In genomic region chr2:15560404-15560987, GRCh38 we compare ENCODE assay signal across 8 cellular contexts. TPM values are rescaled to one million over a fixed set of nuclear protein-coding genes. Genes with fewer than 3 reads are reported as not detected.
DNase-seq lines count a peak whose midpoint lies in the region; FAIRE-seq and TF ChIP-seq lines count a peak whose summit lies in the region.

No MANE protein-coding gene starts in this region.

- TF ChIP-seq POLR2A in H54 (IDR thresholded peaks at IDR 0.05; ENCODE audit: low read depth, low read length) = no peak
- TF ChIP-seq POLR2A in erythroblast (IDR thresholded peaks at IDR 0.05; ENCODE audit: low read length) = no peak

- H2AFZ ChIP-seq in KMS-11 (ENCODE audit: low read depth) = peak overlapping the region; percentile 98

- FAIRE-seq in H54 (lab: Jason Lieb, UNC) = peak; percentile 36

- peak overlapping the region; percentile 9; the same call in 1 of the 2 replicates for H3K27ac ChIP-seq in KMS-11
- H3K27ac ChIP-seq in muscle layer of colon (ENCODE audit: low read depth, low read length) = peak overlapping the region; percentile 3
- no peak overlapping the region for H3K27ac ChIP-seq in urinary bladder (ENCODE audit: low read depth)

- H3K27me3 ChIP-seq in KMS-11 (ENCODE audit: insufficient read depth, low read depth) = no peaks in the 10 kb centered on the region
- no peaks in the 10 kb centered on the region for H3K27me3 ChIP-seq in muscle layer of colon (ENCODE audit: control insufficient read depth in 1 of 2, insufficient read depth in 2 of 2, low read length in 2 of 2)

- H3K9ac ChIP-seq in KMS-11 = peak overlapping the region; percentile 74; the same call in 1 of the 2 replicates
- peak overlapping the region; percentile 74 for H3K9ac ChIP-seq in muscle layer of colon (ENCODE audit: low read length)

- H3K4me1 ChIP-seq in KMS-11 (ENCODE audit: low read depth, poor library complexity, severe bottlenecking) = peaks cover 15% of the 10 kb centered on the region
- H3K4me1 ChIP-seq in muscle layer of colon (ENCODE audit: insufficient read depth, low read length) = peaks cover 14% of the 10 kb centered on the region
- H3K4me1 ChIP-seq in urinary bladder (ENCODE audit: insufficient read depth) = peaks cover 2% of the 10 kb centered on the region

- peak overlapping the region; percentile 95 for H3K4me2 ChIP-seq in KMS-11

- no peak for TF ChIP-seq CTCF in KMS-11 (conservative IDR thresholded peaks at IDR 0.05; ENCODE audit: low read depth, low read length)

- DNase-seq in NCI-H2029 (lab: John Stamatoyannopoulos, UW) = peak; percentile 3
- no peak for DNase-seq in NCI-H2029 treated with DMSO at 0.1 percent for 48 hours (lab: John Stamatoyannopoulos, UW)
- DNase-seq in H54 (ENCODE audit: insufficient read length, low spot score) = peak; percentile 15
- DNase-seq in UCSD-AML1 (lab: John Stamatoyannopoulos, UW; ENCODE audit: unreplicated experiment) = peak; percentile 36
- DNase-seq in erythroblast (lab: John Stamatoyannopoulos, UW) = peak; percentile 69 to 81

- no peaks in the 10 kb centered on the region for H4K20me1 ChIP-seq in KMS-11 (ENCODE audit: insufficient read depth)

- H3K4me3 ChIP-seq in KMS-11 (IDR thresholded peaks at IDR 0.05; ENCODE audit: insufficient read depth, low read depth, low read length) = peak overlapping the region; percentile 26
- H3K4me3 ChIP-seq in muscle layer of colon (ENCODE audit: low read depth in 1 of 2, low read length in 2 of 2) = peak overlapping the region; percentile 88 to 95
- H3K4me3 ChIP-seq in urinary bladder (ENCODE audit: low read depth, low read length) = peak overlapping the region; percentile 94

- under 1% methylated on average over 28 of the region's 28 CpGs for WGBS in urinary bladder

- no peaks in the 10 kb centered on the region for H3K36me3 ChIP-seq in KMS-11 (ENCODE audit: insufficient read depth)
- H3K36me3 ChIP-seq in muscle layer of colon (ENCODE audit: insufficient read depth, low read length) = no peaks in the 10 kb centered on the region
- no peaks in the 10 kb centered on the region for H3K36me3 ChIP-seq in urinary bladder (ENCODE audit: insufficient read depth)

- H3K79me2 ChIP-seq in KMS-11 (ENCODE audit: insufficient read depth, low read depth) = peaks cover 19% of the 10 kb centered on the region; the same call in 1 of the 2 replicates

- H3K9me3 ChIP-seq in muscle layer of colon (ENCODE audit: low read length) = no peaks in the 10 kb centered on the region

RNA-seq across cellular contexts. Expression of gene NBAS, which starts 0.6 kb away (rescaled TPM):
- 118 TPM for total RNA-seq in urinary bladder
- polyA plus RNA-seq in urinary bladder = 26.0 TPM

RNA-seq across cellular contexts. Expression of gene DDX1, which starts 31.2 kb away (rescaled TPM):
- 107 TPM for total RNA-seq in urinary bladder
- polyA plus RNA-seq in urinary bladder = 76.5 TPM

Comparison
In these comparisons a context has a peak if more than half of its experiments do, and no peak if none do; other contexts are left out.
1. H3K4me3 ChIP-seq: peak in every context shown above with its lines; median percentile 94 in urinary bladder; 92 in muscle layer of colon; 26 in KMS-11.